Comparison of ENCODE assay signal across 1 cellular context in genomic region chr12:124279846-124280360, GRCh38.
TF ChIP-seq lines count a peak whose summit lies in the region.

No MANE protein-coding gene starts in this region.

TF ChIP-seq in A549, 52 proteins besides CTCF, POLR2A, EP300 and RAD21 (continued from another document):
- TF ChIP-seq NFE2L2 (conservative IDR thresholded peaks at IDR 0.05; ENCODE audit: low read length) (no peak), RCOR1 (IDR thresholded peaks at IDR 0.05; ENCODE audit: low read depth, low read length) (no peak)
TF ChIP-seq in A549: peak in this region for 0.
